In the genomic region with DNA sequence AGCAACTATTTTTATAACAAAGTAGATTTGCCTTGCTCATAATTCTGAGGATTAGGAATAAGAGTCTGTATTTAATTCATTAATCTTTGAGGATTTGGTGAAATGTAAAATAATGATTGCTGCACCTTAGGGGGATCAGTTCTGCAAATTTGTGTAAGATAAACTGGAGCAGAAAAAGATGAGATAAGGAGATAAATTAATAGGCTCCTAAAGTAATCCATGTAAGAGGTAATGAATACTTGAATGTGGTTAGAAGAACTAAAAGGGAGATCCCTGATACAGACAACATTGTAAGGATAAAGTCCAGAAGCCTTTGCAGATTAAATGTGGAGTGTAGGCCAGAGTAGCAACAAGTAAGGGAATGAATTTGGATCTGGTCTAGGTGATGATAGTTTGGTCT, we compare ENCODE assay signal across 30 cellular contexts.
"Had no signal": no experiment of that assay in that cellular context is flagged by ENCODE, and none has a peak within 500 bp of the region (broad histone marks: within the 10 kb centered on the region; RNA-seq: fewer than 3 reads in every experiment).

No MANE protein-coding gene starts in this region.

- H3K27me3 Mint-ChIP-seq: naive B cell; stimulated activated memory B cell treated with anti-CD40 and anti-IgM and Interleukin-4, amounts not matched to agents 10 μg/mL and 1 μg/mL and 100 μg/mL, for 72 hours; stimulated activated naive CD8-positive, alpha-beta T cell treated with anti-CD3 and anti-CD28 coated beads, Interleukin-15, amount 100 ng/mL, for 72 hours; type B pancreatic cell had no signal

- H3K4me1 Mint-ChIP-seq: immature natural killer cell; natural killer cell; nephron progenitor cell; stimulated activated naive CD8-positive, alpha-beta T cell treated with anti-CD3 and anti-CD28 coated beads, Interleukin-15, amount 100 ng/mL, for 72 hours had no signal

- H2AFZ ChIP-seq: neural progenitor cell, parathyroid adenoma had no signal

- H3K4me3 Mint-ChIP-seq: immature natural killer cell; mesothelial cell of epicardium; naive B cell; natural killer cell; nephron progenitor cell; neural progenitor cell; stimulated activated memory B cell treated with anti-CD40 and anti-IgM and Interleukin-4, amounts not matched to agents 10 μg/mL and 1 μg/mL and 100 μg/mL, for 72 hours; stimulated activated naive CD8-positive, alpha-beta T cell treated with anti-CD3 and anti-CD28 coated beads, Interleukin-15, amount 100 ng/mL, for 72 hours; type B pancreatic cell had no signal

- H3K4me1 ChIP-seq: left lung, lower lobe of right lung, parathyroid adenoma, right atrium auricular region, uterus had no signal

- H3K36me3 ChIP-seq: neutrophil, right lobe of liver, uterus had no signal

- H3K4me2 ChIP-seq: neural progenitor cell had no signal

- H3K79me2 ChIP-seq: parathyroid adenoma had no signal

- H3K27ac Mint-ChIP-seq: immature natural killer cell; mesothelial cell of epicardium; naive B cell; natural killer cell; nephron progenitor cell; neural progenitor cell; stimulated activated memory B cell treated with anti-CD40 and anti-IgM and Interleukin-4, amounts not matched to agents 10 μg/mL and 1 μg/mL and 100 μg/mL, for 72 hours; stimulated activated naive CD8-positive, alpha-beta T cell treated with anti-CD3 and anti-CD28 coated beads, Interleukin-15, amount 100 ng/mL, for 72 hours; type B pancreatic cell had no signal

- H3K27ac ChIP-seq: left lung, lower lobe of right lung, neural progenitor cell, neutrophil, parathyroid adenoma, right atrium auricular region, right lobe of liver, tibial nerve had no signal

- H3K27me3 ChIP-seq: left lung, neural progenitor cell, neutrophil, right atrium auricular region, right lobe of liver, tibial nerve, uterus had no signal

- H3K9ac ChIP-seq: neural progenitor cell, parathyroid adenoma had no signal

- DNase-seq: hippocampal formation; immature natural killer cell; kidney; left colon; left lung; lower lobe of right lung; mammary epithelial cell; mesenchymal stem cell; naive B cell; natural killer cell; nephron progenitor cell; occipital lobe; right lobe of liver; stimulated activated CD4-positive, alpha-beta T cell treated with anti-CD3 and anti-CD28 coated beads, Interleukin-1b, Interleukin-23, amount 100 ng/mL, for 48 hours; stimulated activated CD4-positive, alpha-beta T cell treated with anti-CD3 and anti-CD28 coated beads, Interleukin-2, amount 100 ng/mL, for 48 hours; stimulated activated CD4-positive, alpha-beta T cell treated with anti-CD3 and anti-CD28 coated beads, Interleukin-4, amount 100 ng/mL, for 4 hours; stimulated activated CD8-positive, alpha-beta memory T cell treated with anti-CD3 and anti-CD28 coated beads, Interleukin-4, amount 100 ng/mL, for 48 hours; stimulated activated naive CD4-positive, alpha-beta T cell treated with Interleukin-2 at 50 U/mL for 16 hours; stimulated activated naive CD8-positive, alpha-beta T cell treated with anti-CD3 and anti-CD28 coated beads, Interleukin-15, amount 100 ng/mL, for 72 hours; substantia nigra; uterus had no signal

- ATAC-seq: left colon; left lung; lower lobe of right lung; natural killer cell; right lobe of liver; stimulated activated memory B cell treated with anti-CD40 and anti-IgM and Interleukin-4, amounts not matched to agents 10 μg/mL and 1 μg/mL and 100 μg/mL, for 72 hours; stimulated activated naive CD8-positive, alpha-beta T cell treated with anti-CD3 and anti-CD28 coated beads, Interleukin-15, amount 100 ng/mL, for 72 hours had no signal

- H3K36me3 Mint-ChIP-seq: natural killer cell had no signal

- H3K9me3 ChIP-seq: left lung, lower lobe of right lung, neutrophil, right atrium auricular region, right lobe of liver, tibial nerve, uterus had no signal

- H3K4me3 ChIP-seq: left lung, lower lobe of right lung, neural progenitor cell, right atrium auricular region, right lobe of liver, smooth muscle cell, tibial nerve, uterus had no signal
